ENCODE assay signal across 1 cellular context in the genomic region with DNA sequence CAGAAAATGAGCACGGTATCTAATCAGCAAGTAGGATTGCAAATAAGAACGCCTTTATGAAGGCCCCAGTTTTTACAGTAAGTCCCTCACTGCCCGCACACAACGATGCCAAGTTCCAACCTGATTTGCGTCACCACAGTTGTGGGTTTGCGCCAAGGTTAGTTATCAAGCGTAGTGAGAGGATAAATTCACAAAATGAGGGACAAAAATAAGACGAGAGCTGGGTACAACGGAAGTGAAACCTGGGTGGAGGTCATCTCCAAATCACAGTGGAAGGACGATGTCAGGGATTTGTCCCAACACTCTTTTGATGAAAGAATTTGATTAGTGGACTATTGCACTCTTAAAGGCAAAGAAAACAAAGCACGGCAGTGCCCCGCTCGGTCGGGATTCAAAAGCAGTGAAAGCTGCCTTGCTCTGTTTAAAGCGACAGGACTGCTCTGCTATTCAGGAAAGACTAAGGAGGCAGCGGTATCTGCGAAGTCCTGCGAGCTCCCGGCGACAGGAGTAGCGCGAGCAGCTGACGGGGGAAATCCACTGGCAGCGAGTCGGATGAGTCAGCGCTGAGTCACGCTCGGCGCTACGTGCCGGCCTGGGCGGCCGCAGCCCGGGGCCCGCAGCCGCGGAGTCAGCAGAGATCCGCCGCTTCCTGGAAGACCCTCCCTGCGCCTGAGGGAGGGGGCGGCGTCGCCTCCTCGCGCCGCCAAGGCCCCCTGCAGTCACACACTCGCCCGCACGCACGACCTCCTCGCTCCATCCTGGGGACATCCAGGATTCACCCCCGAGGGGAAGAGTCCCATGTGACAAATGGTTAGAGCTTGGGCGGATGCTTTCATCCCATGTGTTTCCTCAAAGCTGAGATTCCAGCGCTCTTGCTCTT.
TF ChIP-seq lines count a peak whose summit lies in the region.

No MANE protein-coding gene starts in this region.

TF ChIP-seq in H1, 55 proteins besides CTCF, POLR2A, EP300 and RAD21:
- TF ChIP-seq SP4 (IDR thresholded peaks at IDR 0.05; ENCODE audit: low read length) (no peak), E2F6 (IDR thresholded peaks at IDR 0.05) (no peak; the same call in 1 of the 2 replicates), FOSL1 (IDR thresholded peaks at IDR 0.05; ENCODE audit: insufficient read depth, low read depth, low read length) (no peak), POU5F1 (IDR thresholded peaks at IDR 0.05; ENCODE audit: low read depth, low read length) (no peak), RNF2 (IDR thresholded peaks at IDR 0.05; ENCODE audit: borderline replicate concordance, low read depth, low read length, missing control alignments, poor library complexity, severe bottlenecking) (no peak), NRF1 (IDR thresholded peaks at IDR 0.05; ENCODE audit: low read depth, low read length) (no peak), TAF7 (optimal IDR thresholded peaks at IDR 0.05; ENCODE audit: borderline replicate concordance, low read depth, low read length) (no peak), SP1 (IDR thresholded peaks at IDR 0.05; ENCODE audit: low read depth, low read length) (no peak), USF2 (IDR thresholded peaks at IDR 0.05; ENCODE audit: low read length) (no peak), CHD7 (IDR thresholded peaks at IDR 0.05; ENCODE audit: insufficient replicate concordance, low read length) (no peak), KDM4A (IDR thresholded peaks at IDR 0.05; ENCODE audit: low read depth, low read length, severe bottlenecking) (peak; percentile 42), BACH1 (IDR thresholded peaks at IDR 0.05; ENCODE audit: low read length) (peak; percentile 100), SUZ12 (IDR thresholded peaks at IDR 0.05; ENCODE audit: low read length) (no peak), ASH2L (IDR thresholded peaks at IDR 0.05; ENCODE audit: low read length) (peak; percentile 72), JUN (IDR thresholded peaks at IDR 0.05; ENCODE audit: low read depth, low read length) (peak; percentile 78), EZH2 (IDR thresholded peaks at IDR 0.05; ENCODE audit: low read depth, low read length, severe bottlenecking) (no peak), TBP (IDR thresholded peaks at IDR 0.05; ENCODE audit: low read depth, low read length) (peak; percentile 45), JUND (IDR thresholded peaks at IDR 0.05; ENCODE audit: low read length) (peak; percentile 94), GTF2F1 (IDR thresholded peaks at IDR 0.05; ENCODE audit: borderline replicate concordance, low read depth, low read length) (no peak), RXRA (IDR thresholded peaks at IDR 0.05; ENCODE audit: insufficient read depth, low read depth, low read length) (no peak), RFX5 (IDR thresholded peaks at IDR 0.05; ENCODE audit: borderline replicate concordance, low read depth, low read length) (no peak), CREB1 (IDR thresholded peaks at IDR 0.05) (0 out of 2 replicates have a peak, but pooled peaks have one; percentile 36), SP2 (IDR thresholded peaks at IDR 0.05; ENCODE audit: low read length) (no peak), ZNF274 (IDR thresholded peaks at IDR 0.05; ENCODE audit: borderline replicate concordance, extremely low read depth, low read length) (no peak), ATF3 (IDR thresholded peaks at IDR 0.05; ENCODE audit: insufficient read depth, low read depth, low read length) (no peak), SIRT6 (IDR thresholded peaks at IDR 0.05; ENCODE audit: low read length) (no peak), NANOG (IDR thresholded peaks at IDR 0.05; ENCODE audit: insufficient read depth, low read depth, low read length, poor library complexity, severe bottlenecking) (no peak), CHD2 (IDR thresholded peaks at IDR 0.05; ENCODE audit: low read length) (peak; percentile 49), CBX8 (IDR thresholded peaks at IDR 0.05; ENCODE audit: borderline replicate concordance, low read depth, low read length) (no peak), SIN3A (conservative IDR thresholded peaks at IDR 0.05 in 1 of 2, IDR thresholded peaks at IDR 0.05 in 1 of 2; ENCODE audit: low read depth in 1 of 2, low read length in 2 of 2) (peak; percentile 63 to 92; a peak in 3 of 4 replicates), SAP30 (IDR thresholded peaks at IDR 0.05; ENCODE audit: insufficient read depth, insufficient replicate concordance, low read length) (peak; percentile 81), CEBPB (IDR thresholded peaks at IDR 0.05; ENCODE audit: low read depth, low read length) (no peak), BRCA1 (IDR thresholded peaks at IDR 0.05; ENCODE audit: low read depth, low read length) (no peak), ATF2 (IDR thresholded peaks at IDR 0.05; ENCODE audit: low read length) (0 out of 2 replicates have a peak, but pooled peaks have one; percentile 39), RBBP5 (IDR thresholded peaks at IDR 0.05; ENCODE audit: borderline replicate concordance, low read depth, low read length) (peak; percentile 45; the same call in 1 of the 2 replicates), CTBP2 (IDR thresholded peaks at IDR 0.05; ENCODE audit: borderline replicate concordance, insufficient read depth, insufficient read length, low read length) (no peak), POLR2AphosphoS5 (IDR thresholded peaks at IDR 0.05; ENCODE audit: low read depth, low read length) (no peak), CHD1 (IDR thresholded peaks at IDR 0.05; ENCODE audit: low read depth, low read length) (no peak), SRF (IDR thresholded peaks at IDR 0.05; ENCODE audit: low read depth, low read length) (no peak), TEAD4 (IDR thresholded peaks at IDR 0.05; ENCODE audit: low read depth, low read length) (no peak), HDAC2 (IDR thresholded peaks at IDR 0.05; ENCODE audit: borderline replicate concordance in 1 of 2, low read depth in 2 of 2, low read length in 2 of 2) (peak in 1 of 2 experiments; percentile 54; a peak in 2 of 4 replicates), CBX5 (IDR thresholded peaks at IDR 0.05; ENCODE audit: low read depth, low read length) (no peak), KDM1A (IDR thresholded peaks at IDR 0.05; ENCODE audit: borderline replicate concordance, low read length) (no peak), EGR1 (IDR thresholded peaks at IDR 0.05; ENCODE audit: borderline replicate concordance, low read depth, low read length) (0 out of 2 replicates have a peak, but pooled peaks have one; percentile 9), KDM5A (IDR thresholded peaks at IDR 0.05; ENCODE audit: low read length) (no peak), GABPA (IDR thresholded peaks at IDR 0.05; ENCODE audit: borderline replicate concordance, insufficient read depth, low read length) (no peak), TAF1 (IDR thresholded peaks at IDR 0.05; ENCODE audit: low read depth, low read length) (peak; percentile 63), MAFK (IDR thresholded peaks at IDR 0.05; ENCODE audit: low read depth, low read length) (peak; percentile 98), BCL11A (IDR thresholded peaks at IDR 0.05; ENCODE audit: low read depth in 2 of 2, low read length in 2 of 2) (no peak), YY1 (IDR thresholded peaks at IDR 0.05; ENCODE audit: low read depth, low read length) (no peak), HDAC6 (IDR thresholded peaks at IDR 0.05; ENCODE audit: low read depth, low read length) (no peak), TCF12 (IDR thresholded peaks at IDR 0.05; ENCODE audit: low read depth, low read length) (no peak), SIX5 (IDR thresholded peaks at IDR 0.05; ENCODE audit: low read depth, low read length) (no peak), PHF8 (conservative IDR thresholded peaks at IDR 0.05; ENCODE audit: low read depth, low read length) (0 out of 2 replicates have a peak, but pooled peaks have one; percentile 36)
- TF ChIP-seq, protein P1, sequence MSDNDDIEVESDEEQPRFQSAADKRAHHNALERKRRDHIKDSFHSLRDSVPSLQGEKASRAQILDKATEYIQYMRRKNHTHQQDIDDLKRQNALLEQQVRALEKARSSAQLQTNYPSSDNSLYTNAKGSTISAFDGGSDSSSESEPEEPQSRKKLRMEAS (IDR thresholded peaks at IDR 0.05) = peak; percentile 76
